In genomic region chr6:27020553-27020880, GRCh38 we compare ENCODE assay signal across 8 cellular contexts.
DNase-seq lines count a peak whose midpoint lies in the region; ATAC-seq and TF ChIP-seq lines count a peak whose summit lies in the region.

No MANE protein-coding gene starts in this region.

- H3K4me1 ChIP-seq in ectodermal cell (ENCODE audit: control insufficient read depth, insufficient read depth, low read length): no peaks in the 10 kb centered on the region

- CTCF ChIA-PET in AG04449 (lab: Yijun Ruan, JAX): no interaction called here

- H3K27ac Mint-ChIP-seq in natural killer cell: peak overlapping the region in 1 of 2 donors; percentile 81

- DNase-seq in AG04449 (ENCODE audit: low read depth, low spot score): no peak
- DNase-seq in LNCaP clone FGC (ENCODE audit: low read depth): no peak
- DNase-seq in natural killer cell: no peak
- no peak for DNase-seq in NCI-H1436 treated with DMSO at 0.1 percent for 48 hours (lab: John Stamatoyannopoulos, UW)

- H3K27me3 ChIP-seq in ectodermal cell (ENCODE audit: control insufficient read depth, insufficient read depth, low read length, poor library complexity, severe bottlenecking): no peaks in the 10 kb centered on the region

- no peaks in the 10 kb centered on the region for H3K36me3 Mint-ChIP-seq in natural killer cell

- intact Hi-C loops in natural killer cell (cut with micrococcal nuclease): no loop called here

- H3K4me1 Mint-ChIP-seq in natural killer cell: peaks cover 14 to 16% of the 10 kb centered on the region in 2 donors

- H3K27ac ChIP-seq in ectodermal cell (ENCODE audit: insufficient read depth, low read depth, low read length, poor library complexity, severe bottlenecking): no peak overlapping the region

- 84 to 85% methylated on average over 9 of the region's 9 CpGs for WGBS in ectodermal cell, 2 experiments

- POLR2A ChIA-PET in AG04449 (lab: Yijun Ruan, JAX): no interaction called here

- H3K4me3 ChIP-seq in AG04449 (ENCODE audit: low read depth, low read length) (peak overlapping the region; percentile 80), LNCaP clone FGC (ENCODE audit: low read depth, low read length) (peak overlapping the region; percentile 74), ectodermal cell (ENCODE audit: insufficient read depth, low read depth, low read length) (peak overlapping the region; percentile 80)

- TF ChIP-seq CTCF in AG04449 (IDR thresholded peaks at IDR 0.05; ENCODE audit: insufficient read depth, low read length, missing control alignments) (no peak), LNCaP clone FGC (IDR thresholded peaks at IDR 0.05; ENCODE audit: control insufficient read depth, extremely low read depth, insufficient read depth) (no peak), natural killer cell (IDR thresholded peaks at IDR 0.05) (no peak)

- peaks cover 14 to 27% of the 10 kb centered on the region in 2 donors for H3K27me3 Mint-ChIP-seq in natural killer cell (ENCODE audit: low read depth in 2 of 2)

- H3K9me3 Mint-ChIP-seq in natural killer cell: peaks cover 4 to 11% of the 10 kb centered on the region in 2 donors

- H3K36me3 ChIP-seq in ectodermal cell (ENCODE audit: control insufficient read depth, insufficient read depth, low read length): no peaks in the 10 kb centered on the region

- H3K9me3 ChIP-seq in ectodermal cell (ENCODE audit: control insufficient read depth, low read length): no peaks in the 10 kb centered on the region

- peak overlapping the region; percentile 84 for H3K4me3 Mint-ChIP-seq in natural killer cell

- ATAC-seq in natural killer cell: no peak
- ATAC-seq in GM19395 (IDR thresholded peaks at IDR 0.05; ENCODE audit: unreplicated experiment): no peak
- no peak for ATAC-seq in GM21737 (IDR thresholded peaks at IDR 0.05; ENCODE audit: unreplicated experiment)
- no peak for ATAC-seq in GM21825 (IDR thresholded peaks at IDR 0.05; ENCODE audit: unreplicated experiment)
